In genomic region chr2:113219889-113220641, GRCh38 we compare ENCODE assay signal across 10 cellular contexts. TPM values are rescaled to one million over a fixed set of nuclear protein-coding genes. Genes with fewer than 3 reads are reported as not detected.
A peak's percentile ranks its signal among the peaks of the same experiment; 100 is the strongest.
DNase-seq lines count a peak whose midpoint lies in the region; ATAC-seq and TF ChIP-seq lines count a peak whose summit lies in the region.
"Had no signal": no experiment of that assay in that cellular context is flagged by ENCODE, and none has a peak within 500 bp of the region (broad histone marks: within the 10 kb centered on the region; RNA-seq: fewer than 3 reads in every experiment).

No MANE protein-coding gene starts in this region.

- no peaks in the 10 kb centered on the region for H3K9me3 Mint-ChIP-seq in activated CD8-positive, alpha-beta T cell treated with anti-CD3 and anti-CD28 coated beads for 36 hours
- H3K9me3 Mint-ChIP-seq in activated CD8-positive, alpha-beta T cell treated with anti-CD3 and anti-CD28 coated beads, Interleukin-2, amount 10 ng/mL, durations not matched to agents 7 days and 5 days (ENCODE audit: insufficient read depth) = no peaks in the 10 kb centered on the region
- H3K9me3 Mint-ChIP-seq in activated T-helper 17 cell treated with anti-CD3 and anti-CD28 coated beads, Interleukin-2, amount 50 U/mL, for 72 hours = no peaks in the 10 kb centered on the region

- no peaks in the 10 kb centered on the region for H3K27me3 Mint-ChIP-seq in activated CD8-positive, alpha-beta T cell treated with anti-CD3 and anti-CD28 coated beads for 36 hours
- H3K27me3 Mint-ChIP-seq in activated CD8-positive, alpha-beta T cell treated with anti-CD3 and anti-CD28 coated beads, Interleukin-2, amount 10 ng/mL, durations not matched to agents 7 days and 5 days (ENCODE audit: low read depth) = peaks cover 5% of the 10 kb centered on the region
- no peaks in the 10 kb centered on the region for H3K27me3 Mint-ChIP-seq in activated T-helper 17 cell treated with anti-CD3 and anti-CD28 coated beads, Interleukin-2, amount 50 U/mL, for 72 hours

- H3K36me3 Mint-ChIP-seq in activated CD8-positive, alpha-beta T cell treated with anti-CD3 and anti-CD28 coated beads for 36 hours (ENCODE audit: low read depth) = no peaks in the 10 kb centered on the region
- no peaks in the 10 kb centered on the region for H3K36me3 Mint-ChIP-seq in activated CD8-positive, alpha-beta T cell treated with anti-CD3 and anti-CD28 coated beads, Interleukin-2, amount 10 ng/mL, durations not matched to agents 7 days and 5 days (ENCODE audit: low read depth)
- H3K36me3 Mint-ChIP-seq in activated T-helper 17 cell treated with anti-CD3 and anti-CD28 coated beads, Interleukin-2, amount 50 U/mL, for 72 hours (ENCODE audit: low read depth) = no peaks in the 10 kb centered on the region

- TF ChIP-seq CTCF in activated CD8-positive, alpha-beta T cell treated with anti-CD3 and anti-CD28 coated beads for 36 hours (IDR thresholded peaks at IDR 0.05) = no peak

- peak; percentile 60 for ATAC-seq in activated CD8-positive, alpha-beta T cell treated with anti-CD3 and anti-CD28 coated beads for 36 hours
- no peak for ATAC-seq in activated CD8-positive, alpha-beta T cell treated with anti-CD3 and anti-CD28 coated beads, Interleukin-2, amount 10 ng/mL, durations not matched to agents 7 days and 5 days
- peak; percentile 31 for ATAC-seq in activated T-helper 17 cell treated with anti-CD3 and anti-CD28 coated beads, Interleukin-2, amount 50 U/mL, for 72 hours (replicated peaks)
- no peak for ATAC-seq in HG03565 (IDR thresholded peaks at IDR 0.05; ENCODE audit: unreplicated experiment)
- no peak for ATAC-seq in HG03135 (IDR thresholded peaks at IDR 0.05; ENCODE audit: unreplicated experiment)

- POLR2A ChIA-PET in activated CD8-positive, alpha-beta T cell treated with anti-CD3 and anti-CD28 coated beads for 36 hours (lab: Charles Lee) = no interaction called here
- POLR2A ChIA-PET in activated CD8-positive, alpha-beta T cell treated with anti-CD3 and anti-CD28 coated beads, Interleukin-2, amount 10 ng/mL, durations not matched to agents 7 days and 5 days (lab: Charles Lee) = interaction anchor here (1.0 kb wide), 1 partner anchor 217 kb away, joined by 3 read pairs; no protein-coding TSS in a partner anchor

- CTCF ChIA-PET in activated CD8-positive, alpha-beta T cell treated with anti-CD3 and anti-CD28 coated beads for 36 hours (lab: Charles Lee) = interaction anchor here (1.2 to 4.3 kb wide), 4 partner anchors 16 to 170 kb away, joined by 3 to 20 read pairs (median 6); no protein-coding TSS in a partner anchor
- CTCF ChIA-PET in activated CD8-positive, alpha-beta T cell treated with anti-CD3 and anti-CD28 coated beads, Interleukin-2, amount 10 ng/mL, durations not matched to agents 7 days and 5 days (lab: Charles Lee) = interaction anchor here (1.3 to 3.9 kb wide), 3 partner anchors 16 to 170 kb away, joined by 6 to 19 read pairs (median 11); no protein-coding TSS in a partner anchor

- no peak overlapping the region for H3K4me3 Mint-ChIP-seq in activated CD8-positive, alpha-beta T cell treated with anti-CD3 and anti-CD28 coated beads for 36 hours
- no peak overlapping the region for H3K4me3 Mint-ChIP-seq in activated CD8-positive, alpha-beta T cell treated with anti-CD3 and anti-CD28 coated beads, Interleukin-2, amount 10 ng/mL, durations not matched to agents 7 days and 5 days
- no peak overlapping the region for H3K4me3 Mint-ChIP-seq in activated T-helper 17 cell treated with anti-CD3 and anti-CD28 coated beads, Interleukin-2, amount 50 U/mL, for 72 hours

- H3K27ac Mint-ChIP-seq in activated CD8-positive, alpha-beta T cell treated with anti-CD3 and anti-CD28 coated beads for 36 hours = no peak overlapping the region
- no peak overlapping the region for H3K27ac Mint-ChIP-seq in activated CD8-positive, alpha-beta T cell treated with anti-CD3 and anti-CD28 coated beads, Interleukin-2, amount 10 ng/mL, durations not matched to agents 7 days and 5 days
- H3K27ac Mint-ChIP-seq in activated T-helper 17 cell treated with anti-CD3 and anti-CD28 coated beads, Interleukin-2, amount 50 U/mL, for 72 hours = no peak overlapping the region

- no peak for DNase-seq in activated CD8-positive, alpha-beta T cell treated with anti-CD3 and anti-CD28 coated beads for 36 hours
- DNase-seq in activated CD8-positive, alpha-beta T cell treated with anti-CD3 and anti-CD28 coated beads, Interleukin-2, amount 10 ng/mL, durations not matched to agents 7 days and 5 days = no peak
- peak; percentile 51 for DNase-seq in iPS-NIHi11 (ENCODE audit: low spot score)
- peak; percentile 85 for DNase-seq in ureter (ENCODE audit: low spot score)
- no peak for DNase-seq in cerebellar nuclear complex (lab: John Stamatoyannopoulos, UW)
- DNase-seq: COR-L47 had no signal

- H3K4me1 Mint-ChIP-seq in activated CD8-positive, alpha-beta T cell treated with anti-CD3 and anti-CD28 coated beads for 36 hours (ENCODE audit: low read depth) = peaks cover 19% of the 10 kb centered on the region
- H3K4me1 Mint-ChIP-seq in activated CD8-positive, alpha-beta T cell treated with anti-CD3 and anti-CD28 coated beads, Interleukin-2, amount 10 ng/mL, durations not matched to agents 7 days and 5 days (ENCODE audit: low read depth) = peaks cover 33% of the 10 kb centered on the region
- peaks cover 14% of the 10 kb centered on the region for H3K4me1 Mint-ChIP-seq in activated T-helper 17 cell treated with anti-CD3 and anti-CD28 coated beads, Interleukin-2, amount 50 U/mL, for 72 hours

- intact Hi-C loops in activated CD8-positive, alpha-beta T cell treated with anti-CD3 and anti-CD28 coated beads for 36 hours (cut with micrococcal nuclease) = no loop called here

RNA-seq across cellular contexts. Expression of gene PSD4, which starts 46.3 kb away (rescaled TPM):
- total RNA-seq in activated CD8-positive, alpha-beta T cell treated with anti-CD3 and anti-CD28 coated beads for 36 hours = 100 to 1,000 TPM; 247 to 251 TPM
- 100 to 1,000 TPM; 394 to 404 TPM for total RNA-seq in activated CD8-positive, alpha-beta T cell treated with anti-CD3 and anti-CD28 coated beads, Interleukin-2, amount 10 ng/mL, durations not matched to agents 7 days and 5 days
- 100 to 1,000 TPM; 300 to 503 TPM for total RNA-seq in activated T-helper 17 cell treated with anti-CD3 and anti-CD28 coated beads, Interleukin-2, amount 50 U/mL, for 72 hours
- 55.1 TPM for total RNA-seq in ureter

RNA-seq across cellular contexts. Expression of gene PAX8, which starts 58.7 kb away (rescaled TPM):
- under 1 TPM; 0.43 to 0.63 TPM for total RNA-seq in activated CD8-positive, alpha-beta T cell treated with anti-CD3 and anti-CD28 coated beads for 36 hours
- under 1 TPM; 0.21 to 0.55 TPM for total RNA-seq in activated CD8-positive, alpha-beta T cell treated with anti-CD3 and anti-CD28 coated beads, Interleukin-2, amount 10 ng/mL, durations not matched to agents 7 days and 5 days
- 1 to 10 TPM in 1 of 2 donors, under 1 TPM in 1; 0.86 to 1.6 TPM for total RNA-seq in activated T-helper 17 cell treated with anti-CD3 and anti-CD28 coated beads, Interleukin-2, amount 50 U/mL, for 72 hours
- total RNA-seq in ureter = 160 TPM
- total RNA-seq: SJSA1 had no signal

Comparison
In these comparisons a context has a peak if more than half of its experiments do, and no peak if none do; other contexts are left out.
1. ATAC-seq: peak in activated CD8-positive, alpha-beta T cell treated with anti-CD3 and anti-CD28 coated beads for 36 hours (single experiment) and activated T-helper 17 cell treated with anti-CD3 and anti-CD28 coated beads, Interleukin-2, amount 50 U/mL, for 72 hours (single experiment); none in activated CD8-positive, alpha-beta T cell treated with anti-CD3 and anti-CD28 coated beads, Interleukin-2, amount 10 ng/mL, durations not matched to agents 7 days and 5 days (single experiment), HG03565 (single experiment) and HG03135 (single experiment).
2. DNase-seq: peak in iPS-NIHi11 (single experiment) and ureter (single experiment); none in activated CD8-positive, alpha-beta T cell treated with anti-CD3 and anti-CD28 coated beads for 36 hours (single experiment), activated CD8-positive, alpha-beta T cell treated with anti-CD3 and anti-CD28 coated beads, Interleukin-2, amount 10 ng/mL, durations not matched to agents 7 days and 5 days (single experiment) and cerebellar nuclear complex (0 of 2).
3. RNA of gene PAX8, which starts 58.7 kb away (total RNA-seq): 160 TPM in ureter (single experiment); 0.86 to 1.6 TPM in activated T-helper 17 cell treated with anti-CD3 and anti-CD28 coated beads, Interleukin-2, amount 50 U/mL, for 72 hours, 0.43 to 0.63 TPM in activated CD8-positive, alpha-beta T cell treated with anti-CD3 and anti-CD28 coated beads for 36 hours and 0.21 to 0.55 TPM in activated CD8-positive, alpha-beta T cell treated with anti-CD3 and anti-CD28 coated beads, Interleukin-2, amount 10 ng/mL, durations not matched to agents 7 days and 5 days; every median in the first group is over 10 times any median in the second.